9 cellular contexts compared by ENCODE assay signal in genomic region chr9:110638381-110638954, GRCh38. TPM values are rescaled to one million over a fixed set of nuclear protein-coding genes. Genes with fewer than 3 reads are reported as not detected.
DNase-seq lines count a peak whose midpoint lies in the region; ATAC-seq, FAIRE-seq and TF ChIP-seq lines count a peak whose summit lies in the region.
"Had no signal": no experiment of that assay in that cellular context is flagged by ENCODE, and none has a peak within 500 bp of the region (broad histone marks: within the 10 kb centered on the region; RNA-seq: fewer than 3 reads in every experiment).

No MANE protein-coding gene starts in this region.

- peak; percentile 46 for TF ChIP-seq CTCF in AG09319 (IDR thresholded peaks at IDR 0.05; ENCODE audit: low read depth, low read length)
- peak; percentile 21 for TF ChIP-seq CTCF in astrocyte (IDR thresholded peaks at IDR 0.05; ENCODE audit: insufficient read depth, low read depth, low read length)
- TF ChIP-seq CTCF in right lobe of liver (IDR thresholded peaks at IDR 0.05), result peak; percentile 17 to 40 (median 26)
- TF ChIP-seq CTCF in mesothelial cell of epicardium (IDR thresholded peaks at IDR 0.05; ENCODE audit: unreplicated experiment), result no peak

- H3K27me3 ChIP-seq in astrocyte (ENCODE audit: insufficient read depth, low read length) (no peaks in the 10 kb centered on the region), right lobe of liver (no peaks in the 10 kb centered on the region)

- H3K36me3 Mint-ChIP-seq in astrocyte (ENCODE audit: low read depth, unreplicated experiment), result no peaks in the 10 kb centered on the region
- no peaks in the 10 kb centered on the region for H3K36me3 Mint-ChIP-seq in activated T-cell treated with anti-CD3 and anti-CD28 coated beads, Interleukin-2, amount 50 U/mL, for 24 hours (ENCODE audit: low read depth)
- peaks cover 12% of the 10 kb centered on the region for H3K36me3 Mint-ChIP-seq in mesothelial cell of epicardium

- ATAC-seq in right lobe of liver, result no peak

- H3K4me3 Mint-ChIP-seq in astrocyte (ENCODE audit: unreplicated experiment), result no peak overlapping the region
- no peak overlapping the region for H3K4me3 Mint-ChIP-seq in activated T-cell treated with anti-CD3 and anti-CD28 coated beads, Interleukin-2, amount 50 U/mL, for 24 hours
- H3K4me3 Mint-ChIP-seq in mesothelial cell of epicardium, result no peak overlapping the region

- H3K27ac ChIP-seq in astrocyte (ENCODE audit: low read depth, low read length) (no peak overlapping the region), right lobe of liver (no peak overlapping the region)

- H3K4me3 ChIP-seq in astrocyte (ENCODE audit: insufficient read depth, low read depth, low read length), result no peak overlapping the region
- H3K4me3 ChIP-seq in right lobe of liver, result no peak overlapping the region

- TF ChIP-seq RAD21 in Ishikawa (IDR thresholded peaks at IDR 0.05; ENCODE audit: low read depth), result peak; percentile 57

- H3K9me3 ChIP-seq in astrocyte (ENCODE audit: insufficient read depth, low read depth, low read length) (no peaks in the 10 kb centered on the region), right lobe of liver (peaks cover 0 to 14% (median 0%) of the 10 kb centered on the region in 4 donors)

- H3K36me3 ChIP-seq in astrocyte (ENCODE audit: insufficient read depth, low read length), result no peaks in the 10 kb centered on the region
- H3K36me3 ChIP-seq in right lobe of liver, result no peaks in the 10 kb centered on the region

- no peak for FAIRE-seq in astrocyte (lab: Jason Lieb, UNC)
- FAIRE-seq: GM12891 had no signal

- no peaks in the 10 kb centered on the region for H4K20me1 ChIP-seq in astrocyte (ENCODE audit: insufficient read depth, low read length)

- intact Hi-C loops in right lobe of liver (cut with DNase I), result no loop called here

- no peak for TF ChIP-seq POLR2A in right lobe of liver (IDR thresholded peaks at IDR 0.05)

- H3K27ac Mint-ChIP-seq in astrocyte (ENCODE audit: unreplicated experiment), result no peak overlapping the region
- no peak overlapping the region for H3K27ac Mint-ChIP-seq in activated T-cell treated with anti-CD3 and anti-CD28 coated beads, Interleukin-2, amount 50 U/mL, for 24 hours
- no peak overlapping the region for H3K27ac Mint-ChIP-seq in mesothelial cell of epicardium

- H3K9me3 Mint-ChIP-seq in astrocyte (ENCODE audit: unreplicated experiment) (peaks cover 9% of the 10 kb centered on the region), mesothelial cell of epicardium (peaks cover 30% of the 10 kb centered on the region)
- peaks cover 18% of the 10 kb centered on the region for H3K9me3 Mint-ChIP-seq in activated T-cell treated with anti-CD3 and anti-CD28 coated beads, Interleukin-2, amount 50 U/mL, for 24 hours

- peaks cover 9% of the 10 kb centered on the region for H3K4me1 ChIP-seq in astrocyte (ENCODE audit: insufficient read depth, low read length)
- H3K4me1 ChIP-seq in right lobe of liver, result no peaks in the 10 kb centered on the region

- no peaks in the 10 kb centered on the region for H3K27me3 Mint-ChIP-seq in astrocyte (ENCODE audit: low read depth, unreplicated experiment)
- peaks cover 5% of the 10 kb centered on the region for H3K27me3 Mint-ChIP-seq in activated T-cell treated with anti-CD3 and anti-CD28 coated beads, Interleukin-2, amount 50 U/mL, for 24 hours
- H3K27me3 Mint-ChIP-seq in mesothelial cell of epicardium (ENCODE audit: low read depth), result no peaks in the 10 kb centered on the region

- H3K9ac ChIP-seq in astrocyte (ENCODE audit: low read length), result no peak overlapping the region

- TF ChIP-seq EP300 in Ishikawa (IDR thresholded peaks at IDR 0.05; ENCODE audit: borderline replicate concordance), result no peak

- DNase-seq in AG09319 (ENCODE audit: extremely low read depth, low read depth) (no peak), astrocyte (ENCODE audit: low read depth) (no peak), right lobe of liver (no peak), mesothelial cell of epicardium (ENCODE audit: low spot score in 2 of 2, unreplicated experiment in 2 of 2) (no peak), activated gamma-delta T cell (lab: John Stamatoyannopoulos, UW) (no peak)
- DNase-seq in stimulated activated CD8-positive, alpha-beta memory T cell treated with anti-CD3 and anti-CD28 coated beads, Interleukin-4, amount 100 ng/mL, for 48 hours, result no peak
- no peak for DNase-seq in activated T-cell treated with anti-CD3 and anti-CD28 coated beads, Interleukin-2, amount 50 U/mL, for 24 hours

- H3K4me2 ChIP-seq in astrocyte (ENCODE audit: low read length), result no peak overlapping the region

- H3K4me1 Mint-ChIP-seq in astrocyte (ENCODE audit: low read depth, unreplicated experiment) (peaks cover 5% of the 10 kb centered on the region), mesothelial cell of epicardium (peaks cover 13% of the 10 kb centered on the region)
- H3K4me1 Mint-ChIP-seq in activated T-cell treated with anti-CD3 and anti-CD28 coated beads, Interleukin-2, amount 50 U/mL, for 24 hours (ENCODE audit: low read depth), result no peaks in the 10 kb centered on the region

- 32% methylated on average over 4 of the region's 4 CpGs for WGBS in right lobe of liver (ENCODE audit: insufficient coverage, low coverage, low lambda C conversion rate, missing lambda C conversion rate)

- no peak overlapping the region for H2AFZ ChIP-seq in astrocyte (ENCODE audit: low read depth, low read length)

- H3K79me2 ChIP-seq in astrocyte (ENCODE audit: insufficient read depth, low read length), result no peaks in the 10 kb centered on the region

TF ChIP-seq in Ishikawa, 13 proteins besides CTCF, POLR2A, EP300 and RAD21:
- TF ChIP-seq YY1 (IDR thresholded peaks at IDR 0.05; ENCODE audit: low read depth), result no peak
- no peak for TF ChIP-seq NFIC (IDR thresholded peaks at IDR 0.05)
- TF ChIP-seq TAF1 (IDR thresholded peaks at IDR 0.05; ENCODE audit: low read depth), result no peak
TF ChIP-seq in Ishikawa: peak in this region for 0.

RNA-seq across cellular contexts. Expression of gene MUSK, which starts 30.1 kb away (rescaled TPM):
- total RNA-seq in astrocyte, result not detected in 2 replicates
- under 1 TPM in 4 of 6 experiments, not detected in 2; 0.06 to 0.12 (median 0.12) TPM for total RNA-seq in right lobe of liver
- 0.09 to 0.32 TPM in 2 of 3 replicates, not detected in the other for total RNA-seq in mesothelial cell of epicardium

RNA-seq across cellular contexts. Expression of gene SVEP1, which starts 58.9 kb away (rescaled TPM):
- total RNA-seq in astrocyte, result 1.1 and 1.5 TPM in 2 replicates
- total RNA-seq in right lobe of liver, result 1 to 10 TPM; 1.6 to 7.8 (median 4.6) TPM
- 44.5 to 47.2 TPM (median 45.2 TPM) in 3 replicates for total RNA-seq in mesothelial cell of epicardium
